Comparison of ENCODE assay signal across 8 cellular contexts in genomic region chr9:36136894-36137391, GRCh38. TPM values are rescaled to one million over a fixed set of nuclear protein-coding genes. Genes with fewer than 3 reads are reported as not detected.
A peak's percentile ranks its signal among the peaks of the same experiment; 100 is the strongest.
DNase-seq lines count a peak whose midpoint lies in the region; ATAC-seq, FAIRE-seq and TF ChIP-seq lines count a peak whose summit lies in the region.

No MANE protein-coding gene starts in this region.

- TF ChIP-seq CTCF in AG09309 (IDR thresholded peaks at IDR 0.05; ENCODE audit: control insufficient read depth, insufficient read depth, low read depth, low read length, missing control alignments) (no peak), body of pancreas (IDR thresholded peaks at IDR 0.05) (no peak), HepG2 (CRISPR knock-in tag; IDR thresholded peaks at IDR 0.05) (no peak)

- H3K27ac ChIP-seq in HUES6 (ENCODE audit: low read depth, low read length): no peak overlapping the region
- peak overlapping the region in 1 of 4 donors; percentile 46 for H3K27ac ChIP-seq in body of pancreas
- no peak overlapping the region for H3K27ac ChIP-seq in HepG2 (ENCODE audit: extremely low read length, insufficient read depth, low read length)
- H3K27ac ChIP-seq in temporal lobe (ENCODE audit: low read depth, low read length): peak overlapping the region; percentile 17

- no peak overlapping the region for H2AFZ ChIP-seq in HepG2 (ENCODE audit: low read length)

- H3K36me3 ChIP-seq in HUES6 (ENCODE audit: control insufficient read depth, insufficient read depth, low read length) (no peaks in the 10 kb centered on the region), body of pancreas (replicated peaks in 1 of 2; ENCODE audit: insufficient read depth in 1 of 2, low read depth in 2 of 2) (no peaks in the 10 kb centered on the region), HepG2 (replicated peaks in 1 of 2; ENCODE audit: control insufficient read depth in 1 of 2, insufficient read depth in 2 of 2, low read length in 2 of 2) (no peaks in the 10 kb centered on the region)

- H3K79me2 ChIP-seq in HepG2 (ENCODE audit: insufficient read depth, low read length): no peaks in the 10 kb centered on the region

- no peak for FAIRE-seq in HepG2 (lab: Jason Lieb, UNC)

- peaks cover 97% of the 10 kb centered on the region for H3K27me3 ChIP-seq in HUES6 (ENCODE audit: control insufficient read depth, insufficient read depth, low read length)
- no peaks in the 10 kb centered on the region for H3K27me3 ChIP-seq in body of pancreas
- H3K27me3 ChIP-seq in HepG2 (ENCODE audit: control insufficient read depth in 1 of 2, insufficient read depth in 2 of 2, low read length in 2 of 2): peaks cover 17 to 60% of the 10 kb centered on the region in 2 experiments

- DNase-seq in AG09309 (ENCODE audit: low read depth): no peak
- DNase-seq in body of pancreas: no peak
- no peak for DNase-seq in HepG2 (ENCODE audit: low spot score)
- DNase-seq in NK-92 treated with Interleukin-12 subunit alpha and Interleukin-12 subunit beta, amount 100 ng/mL, for 24 hours (lab: John Stamatoyannopoulos, UW): no peak
- DNase-seq in NCI-H345 treated with DMSO at 0.1 percent for 48 hours (lab: John Stamatoyannopoulos, UW; ENCODE audit: unreplicated experiment): no peak

- H3K4me2 ChIP-seq in HepG2 (ENCODE audit: low read depth, low read length): peak overlapping the region; percentile 81

- no TSS peak for BruUV-seq in HepG2 (replicated peaks; lab: Mats Ljungman, UMichigan)

- ATAC-seq in GM19395 (IDR thresholded peaks at IDR 0.05; ENCODE audit: unreplicated experiment) (peak; percentile 46), body of pancreas (peak; percentile 8), HepG2 (peak; percentile 17)

- CTCF ChIA-PET in HepG2 (lab: Yijun Ruan, JAX; ENCODE audit: low intra/inter-chr PET ratio, low total read pairs): no interaction called here

- peak overlapping the region; percentile 48 for H3K4me3 ChIP-seq in AG09309 (ENCODE audit: control insufficient read depth, low read depth, low read length)
- peak overlapping the region; percentile 73 for H3K4me3 ChIP-seq in HUES6 (ENCODE audit: low read depth, low read length)
- H3K4me3 ChIP-seq in body of pancreas: peak overlapping the region in 1 of 2 donors; percentile 44
- H3K4me3 ChIP-seq in HepG2 (replicated peaks in 1 of 3; ENCODE audit: insufficient read depth in 1 of 3, low read depth in 2 of 3, low read length in 3 of 3): peak overlapping the region; percentile 40 to 71 (median 44)

- in situ Hi-C loops in HepG2 (cut with HindIII; ENCODE audit: extremely low pct_ligation_motif_present, low pct_unique_long_range_greater_than_20kb): no loop called here

- no peak for TF ChIP-seq POLR2A in body of pancreas (IDR thresholded peaks at IDR 0.05)
- no peak for TF ChIP-seq POLR2A in HepG2 (IDR thresholded peaks at IDR 0.05; ENCODE audit: insufficient read depth in 1 of 2, low read depth in 2 of 2, low read length in 2 of 2)

- H4K20me1 ChIP-seq in HepG2 (ENCODE audit: insufficient read depth, low read length): no peaks in the 10 kb centered on the region

- POLR2A ChIA-PET in HepG2 (lab: Yijun Ruan, JAX): no interaction called here

- TF ChIP-seq EP300 in HepG2 (IDR thresholded peaks at IDR 0.05; ENCODE audit: low read depth in 2 of 2, low read length in 2 of 2): no peak
- TF ChIP-seq EP300 in HepG2 (CRISPR knock-in tag; IDR thresholded peaks at IDR 0.05; ENCODE audit: borderline replicate concordance): no peak

- intact Hi-C loops in body of pancreas (cut with DNase I) (no loop called here), HepG2 (cut with micrococcal nuclease; ENCODE audit: unreplicated experiment) (no loop called here)

- H3K9ac ChIP-seq in HUES6 (ENCODE audit: low read length) (peak overlapping the region; percentile 69), HepG2 (ENCODE audit: insufficient read depth, low read depth, low read length) (0 out of 2 replicates have a peak overlapping the region, but pooled peaks have one; percentile 15)

- H3K4me1 ChIP-seq in HUES6 (ENCODE audit: control insufficient read depth, insufficient read depth, low read length) (peaks cover 26% of the 10 kb centered on the region), body of pancreas (peaks cover 19% of the 10 kb centered on the region), HepG2 (ENCODE audit: insufficient read depth, low read length) (peaks cover 16% of the 10 kb centered on the region)

- H3K9me3 ChIP-seq in HUES6 (ENCODE audit: control insufficient read depth, insufficient read depth, low read depth, low read length) (no peaks in the 10 kb centered on the region), body of pancreas (no peaks in the 10 kb centered on the region), HepG2 (ENCODE audit: low read length) (no peaks in the 10 kb centered on the region)

- WGBS in body of pancreas, 2 donors: 1% methylated on average over 12 to 39 of the region's 40 CpGs
- WGBS in HepG2 (ENCODE audit: low lambda C conversion rate): 3% methylated on average over 13 of the region's 40 CpGs

- TF ChIP-seq RAD21 in HepG2 (CRISPR knock-in tag; IDR thresholded peaks at IDR 0.05): no peak

RNA-seq across cellular contexts. Expression of gene GLIPR2, which starts 0.4 kb away (rescaled TPM):
- total RNA-seq in body of pancreas (1 to 10 TPM; 1.6 to 4.4 TPM), HepG2 (2016; rRNA removed; fragmentation: Illumina TruSeq; extraction: Trizol) (0.27 and 0.42 TPM in 2 replicates), temporal lobe (3.9 TPM)
- not detected in 2 replicates for total RNA-seq in HepG2 (2016; cell fraction: cytosol; rRNA removed; fragmentation: Illumina TruSeq; extraction: Trizol; ENCODE audit: low read depth)
- total RNA-seq in HepG2 (2016; cell fraction: insoluble cytoplasmic fraction; rRNA removed; fragmentation: Illumina TruSeq; extraction: Trizol): 0.50 and 0.52 TPM in 2 replicates
- 0.21 and 0.40 TPM in 2 replicates for total RNA-seq in HepG2 (2016; cell fraction: membrane; rRNA removed; fragmentation: Illumina TruSeq; extraction: Trizol)
- total RNA-seq in HepG2 (2016; cell fraction: nucleus; rRNA removed; fragmentation: Illumina TruSeq; extraction: Trizol): 0.19 TPM in 1 of 2 replicates, not detected in the other
- polyA plus RNA-seq in HepG2 (2011; rRNA removed): 0.08 and 0.29 TPM in 2 replicates
- polyA plus RNA-seq in HepG2 (2011; cell fraction: cytosol; rRNA removed): 0.07 and 0.22 TPM in 2 replicates
- 0.07 TPM in 1 of 2 replicates, not detected in the other for polyA plus RNA-seq in HepG2 (2011; cell fraction: nucleus; rRNA removed)
- polyA plus RNA-seq in HepG2 (2012): 0.21 TPM in 1 of 2 replicates, not detected in the other
- polyA plus RNA-seq in HepG2 (2016; cell fraction: cytosol; fragmentation: Illumina TruSeq; extraction: Trizol; ENCODE audit: low read depth): 0.07 and 0.14 TPM in 2 replicates
- 0.35 and 0.75 TPM in 2 replicates for polyA plus RNA-seq in HepG2 (2016; cell fraction: insoluble cytoplasmic fraction; fragmentation: Illumina TruSeq; extraction: Trizol; ENCODE audit: low read depth)
- polyA plus RNA-seq in HepG2 (2016; cell fraction: membrane; fragmentation: Illumina TruSeq; extraction: Trizol; ENCODE audit: low read depth): 0.18 and 0.30 TPM in 2 replicates
- polyA plus RNA-seq in HepG2 (2016; cell fraction: nucleus; fragmentation: Illumina TruSeq; extraction: Trizol; ENCODE audit: insufficient read depth, low read depth): 0.25 and 0.44 TPM in 2 replicates
- polyA minus RNA-seq in HepG2 (2011; rRNA and poly(A)+ RNA removed; ENCODE audit: low replicate concordance): 0.23 TPM in 1 of 2 replicates, not detected in the other
- not detected in 2 replicates for polyA minus RNA-seq in HepG2 (2011; cell fraction: cytosol; rRNA and poly(A)+ RNA removed)
- not detected in 2 replicates for polyA minus RNA-seq in HepG2 (2011; cell fraction: nucleus; rRNA and poly(A)+ RNA removed)

RNA-seq across cellular contexts. Expression of gene CCIN, which starts 32.2 kb away (rescaled TPM):
- not detected for total RNA-seq in body of pancreas
- total RNA-seq in HepG2 (2016; rRNA removed; fragmentation: Illumina TruSeq; extraction: Trizol): not detected in 2 replicates
- total RNA-seq in HepG2 (2016; cell fraction: cytosol; rRNA removed; fragmentation: Illumina TruSeq; extraction: Trizol; ENCODE audit: low read depth): not detected in 2 replicates
- total RNA-seq in HepG2 (2016; cell fraction: insoluble cytoplasmic fraction; rRNA removed; fragmentation: Illumina TruSeq; extraction: Trizol): not detected in 2 replicates
- not detected in 2 replicates for total RNA-seq in HepG2 (2016; cell fraction: membrane; rRNA removed; fragmentation: Illumina TruSeq; extraction: Trizol)
- not detected in 2 replicates for total RNA-seq in HepG2 (2016; cell fraction: nucleus; rRNA removed; fragmentation: Illumina TruSeq; extraction: Trizol)
- not detected in 2 replicates for polyA plus RNA-seq in HepG2 (2011; rRNA removed)
- polyA plus RNA-seq in HepG2 (2011; cell fraction: cytosol; rRNA removed): 0.04 TPM in 1 of 2 replicates, not detected in the other
- polyA plus RNA-seq in HepG2 (2011; cell fraction: nucleus; rRNA removed): 0.07 TPM in 1 of 2 replicates, not detected in the other
- not detected in 2 replicates for polyA plus RNA-seq in HepG2 (2012)
- not detected in 2 replicates for polyA plus RNA-seq in HepG2 (2016; cell fraction: cytosol; fragmentation: Illumina TruSeq; extraction: Trizol; ENCODE audit: low read depth)
- not detected in 2 replicates for polyA plus RNA-seq in HepG2 (2016; cell fraction: insoluble cytoplasmic fraction; fragmentation: Illumina TruSeq; extraction: Trizol; ENCODE audit: low read depth)
- not detected in 2 replicates for polyA plus RNA-seq in HepG2 (2016; cell fraction: membrane; fragmentation: Illumina TruSeq; extraction: Trizol; ENCODE audit: low read depth)
- not detected in 2 replicates for polyA plus RNA-seq in HepG2 (2016; cell fraction: nucleus; fragmentation: Illumina TruSeq; extraction: Trizol; ENCODE audit: insufficient read depth, low read depth)
- not detected in 2 replicates for polyA minus RNA-seq in HepG2 (2011; rRNA and poly(A)+ RNA removed; ENCODE audit: low replicate concordance)
- not detected in 2 replicates for polyA minus RNA-seq in HepG2 (2011; cell fraction: cytosol; rRNA and poly(A)+ RNA removed)
- not detected in 2 replicates for polyA minus RNA-seq in HepG2 (2011; cell fraction: nucleus; rRNA and poly(A)+ RNA removed)
- total RNA-seq in temporal lobe: under 0.01 TPM

RNA-seq across cellular contexts. Expression of gene CLTA, which starts 53.8 kb away (rescaled TPM):
- total RNA-seq in body of pancreas (100 to 1,000 TPM in 1 of 2 donors, 10 to 100 TPM in 1; 86.7 to 145 TPM), HepG2 (2016; rRNA removed; fragmentation: Illumina TruSeq; extraction: Trizol) (222 and 227 TPM in 2 replicates), temporal lobe (92.9 TPM)
- total RNA-seq in HepG2 (2016; cell fraction: cytosol; rRNA removed; fragmentation: Illumina TruSeq; extraction: Trizol; ENCODE audit: low read depth): 77.4 and 77.5 TPM in 2 replicates
- total RNA-seq in HepG2 (2016; cell fraction: insoluble cytoplasmic fraction; rRNA removed; fragmentation: Illumina TruSeq; extraction: Trizol): 223 and 230 TPM in 2 replicates
- total RNA-seq in HepG2 (2016; cell fraction: membrane; rRNA removed; fragmentation: Illumina TruSeq; extraction: Trizol): 134 and 142 TPM in 2 replicates
- 66.4 and 74.6 TPM in 2 replicates for total RNA-seq in HepG2 (2016; cell fraction: nucleus; rRNA removed; fragmentation: Illumina TruSeq; extraction: Trizol)
- polyA plus RNA-seq in HepG2 (2011; rRNA removed): 110 and 143 TPM in 2 replicates
- polyA plus RNA-seq in HepG2 (2011; cell fraction: cytosol; rRNA removed): 131 and 141 TPM in 2 replicates
- polyA plus RNA-seq in HepG2 (2011; cell fraction: nucleus; rRNA removed): 33.5 and 40.0 TPM in 2 replicates
- polyA plus RNA-seq in HepG2 (2012): 138 and 142 TPM in 2 replicates
- polyA plus RNA-seq in HepG2 (2016; cell fraction: cytosol; fragmentation: Illumina TruSeq; extraction: Trizol; ENCODE audit: low read depth): 80.6 and 83.8 TPM in 2 replicates
- 243 and 252 TPM in 2 replicates for polyA plus RNA-seq in HepG2 (2016; cell fraction: insoluble cytoplasmic fraction; fragmentation: Illumina TruSeq; extraction: Trizol; ENCODE audit: low read depth)
- polyA plus RNA-seq in HepG2 (2016; cell fraction: membrane; fragmentation: Illumina TruSeq; extraction: Trizol; ENCODE audit: low read depth): 122 and 129 TPM in 2 replicates
- 116 and 119 TPM in 2 replicates for polyA plus RNA-seq in HepG2 (2016; cell fraction: nucleus; fragmentation: Illumina TruSeq; extraction: Trizol; ENCODE audit: insufficient read depth, low read depth)
- 57.2 and 96.3 TPM in 2 replicates for polyA minus RNA-seq in HepG2 (2011; rRNA and poly(A)+ RNA removed; ENCODE audit: low replicate concordance)
- 62.5 and 79.0 TPM in 2 replicates for polyA minus RNA-seq in HepG2 (2011; cell fraction: cytosol; rRNA and poly(A)+ RNA removed)
- polyA minus RNA-seq in HepG2 (2011; cell fraction: nucleus; rRNA and poly(A)+ RNA removed): 17.6 and 26.5 TPM in 2 replicates
